1 cellular context compared by ENCODE assay signal in genomic region chr2:232300894-232301387, GRCh38.
TF ChIP-seq lines count a peak whose summit lies in the region.

No MANE protein-coding gene starts in this region.

TF ChIP-seq in HepG2, 621 proteins besides CTCF, POLR2A, EP300 and RAD21 (continued from another document and continues in another):
- TF ChIP-seq E2F5 (CRISPR knock-in tag; conservative IDR thresholded peaks at IDR 0.05), result no peak
- TF ChIP-seq ZNF776 (CRISPR knock-in tag; IDR thresholded peaks at IDR 0.05), result no peak
- no peak for TF ChIP-seq RAD51 (IDR thresholded peaks at IDR 0.05; ENCODE audit: borderline replicate concordance)
- 0 out of 2 replicates have a peak, but pooled peaks have one; percentile 36 for TF ChIP-seq SNAPC2 (CRISPR knock-in tag; IDR thresholded peaks at IDR 0.05)
- TF ChIP-seq SUZ12 (IDR thresholded peaks at IDR 0.05; ENCODE audit: low read depth, low read length), result no peak
- TF ChIP-seq KLF9 (CRISPR knock-in tag; IDR thresholded peaks at IDR 0.05; ENCODE audit: low read depth), result no peak
- no peak for TF ChIP-seq GLI4 (CRISPR knock-in tag; IDR thresholded peaks at IDR 0.05; ENCODE audit: borderline replicate concordance)
- no peak for TF ChIP-seq ZNF468 (CRISPR knock-in tag; IDR thresholded peaks at IDR 0.05)
- no peak for TF ChIP-seq LRRFIP1 (CRISPR knock-in tag; conservative IDR thresholded peaks at IDR 0.05)
- TF ChIP-seq ZNF383 (CRISPR knock-in tag; IDR thresholded peaks at IDR 0.05; ENCODE audit: borderline replicate concordance), result no peak
- no peak for TF ChIP-seq MEIS2 (CRISPR knock-in tag; IDR thresholded peaks at IDR 0.05)
- no peak for TF ChIP-seq ZNF563 (CRISPR knock-in tag; IDR thresholded peaks at IDR 0.05)
- peak; percentile 75; the same call in 1 of the 2 replicates for TF ChIP-seq SMAD3 (CRISPR knock-in tag; IDR thresholded peaks at IDR 0.05)
- TF ChIP-seq ZNF704 (CRISPR knock-in tag; IDR thresholded peaks at IDR 0.05; ENCODE audit: borderline replicate concordance), result no peak
- TF ChIP-seq HOXA9 (CRISPR knock-in tag; IDR thresholded peaks at IDR 0.05; ENCODE audit: borderline replicate concordance), result no peak
- no peak for TF ChIP-seq SPEN (CRISPR knock-in tag; IDR thresholded peaks at IDR 0.05; ENCODE audit: low read depth)
- no peak for TF ChIP-seq KDM4B (CRISPR knock-in tag; IDR thresholded peaks at IDR 0.05)
- no peak for TF ChIP-seq REL (CRISPR knock-in tag; conservative IDR thresholded peaks at IDR 0.05)
- TF ChIP-seq HCFC1 (IDR thresholded peaks at IDR 0.05; ENCODE audit: low read depth, low read length), result no peak
- TF ChIP-seq HNF1A (IDR thresholded peaks at IDR 0.05; ENCODE audit: low read depth), result no peak
- no peak for TF ChIP-seq HNF1A (CRISPR knock-in tag; IDR thresholded peaks at IDR 0.05; ENCODE audit: borderline replicate concordance)
- peak; percentile 41; the same call in 1 of the 2 replicates for TF ChIP-seq SIX1 (CRISPR knock-in tag; IDR thresholded peaks at IDR 0.05; ENCODE audit: borderline replicate concordance)
- TF ChIP-seq TRIM22 (IDR thresholded peaks at IDR 0.05), result no peak
- 0 out of 2 replicates have a peak, but pooled peaks have one; percentile 19 for TF ChIP-seq ZMAT3 (CRISPR knock-in tag; conservative IDR thresholded peaks at IDR 0.05)
- TF ChIP-seq ZNF550 (CRISPR knock-in tag; IDR thresholded peaks at IDR 0.05; ENCODE audit: borderline replicate concordance), result no peak
- 0 out of 2 replicates have a peak, but pooled peaks have one; percentile 42 for TF ChIP-seq ZNF800 (CRISPR knock-in tag; IDR thresholded peaks at IDR 0.05)
- TF ChIP-seq ELF1 (CRISPR knock-in tag; IDR thresholded peaks at IDR 0.05), result no peak
- no peak for TF ChIP-seq ZBTB40 (IDR thresholded peaks at IDR 0.05)
- no peak for TF ChIP-seq ZBTB40 (CRISPR knock-in tag; IDR thresholded peaks at IDR 0.05)
- TF ChIP-seq SMARCC2 (IDR thresholded peaks at IDR 0.05), result peak; percentile 89
- no peak for TF ChIP-seq ZNF576 (CRISPR knock-in tag; IDR thresholded peaks at IDR 0.05)
- TF ChIP-seq THAP8 (CRISPR knock-in tag; IDR thresholded peaks at IDR 0.05; ENCODE audit: borderline replicate concordance), result no peak
- no peak for TF ChIP-seq ZNF430 (CRISPR knock-in tag; IDR thresholded peaks at IDR 0.05)
- no peak for TF ChIP-seq HOXA7 (CRISPR knock-in tag; IDR thresholded peaks at IDR 0.05)
- no peak for TF ChIP-seq WIZ (CRISPR knock-in tag; IDR thresholded peaks at IDR 0.05)
- TF ChIP-seq ZFP36L2 (CRISPR knock-in tag; IDR thresholded peaks at IDR 0.05), result no peak
- peak; percentile 33; the same call in 1 of the 2 replicates for TF ChIP-seq YEATS2 (CRISPR knock-in tag; IDR thresholded peaks at IDR 0.05; ENCODE audit: borderline replicate concordance)
